Comparison of ENCODE assay signal across 16 cellular contexts in the genomic region with DNA sequence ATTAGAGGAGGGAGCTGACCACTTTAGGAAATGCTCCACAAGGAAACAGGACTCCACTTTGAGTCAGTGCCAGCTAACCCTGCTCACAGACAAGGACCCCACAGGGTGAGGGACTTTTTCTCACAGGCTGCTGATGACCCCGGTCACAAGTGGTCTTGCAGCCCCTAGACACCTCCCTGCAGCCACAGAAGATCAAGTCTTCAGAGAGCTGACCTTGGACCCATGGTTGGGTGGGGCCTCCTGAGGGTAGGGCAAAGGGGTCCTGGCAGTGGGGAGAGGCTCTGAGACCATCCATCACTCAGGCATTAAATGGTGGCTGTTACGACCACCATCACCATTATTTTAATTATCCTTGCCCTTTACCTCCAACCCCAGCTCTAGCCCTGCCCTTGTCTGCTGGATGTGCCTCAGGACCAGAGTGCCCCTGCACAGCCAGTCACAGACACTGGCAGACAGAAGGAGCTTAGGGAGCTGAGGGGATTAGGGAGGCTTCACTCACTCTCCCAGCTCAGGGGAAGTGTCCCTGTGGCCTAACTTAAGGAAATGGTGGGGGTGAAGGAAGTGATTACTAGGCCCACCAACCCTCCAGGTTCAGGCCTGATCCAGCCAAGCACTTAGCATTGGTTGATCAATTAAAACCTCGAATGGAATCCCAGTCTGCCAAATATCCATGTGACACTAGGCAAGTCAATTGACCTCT. TPM values are rescaled to one million over a fixed set of nuclear protein-coding genes. Genes with fewer than 3 reads are reported as not detected.
DNase-seq lines count a peak whose midpoint lies in the region; ATAC-seq and TF ChIP-seq lines count a peak whose summit lies in the region.
"Had no signal": no experiment of that assay in that cellular context is flagged by ENCODE, and none has a peak within 500 bp of the region (broad histone marks: within the 10 kb centered on the region; RNA-seq: fewer than 3 reads in every experiment).

No MANE protein-coding gene starts in this region.

- no peaks in the 10 kb centered on the region for H3K9me3 ChIP-seq in CD4-positive, alpha-beta T cell (ENCODE audit: control insufficient read depth, low read length)
- no peaks in the 10 kb centered on the region for H3K9me3 ChIP-seq in naive thymus-derived CD4-positive, alpha-beta T cell (ENCODE audit: control insufficient read depth in 2 of 3, low read length in 3 of 3)
- H3K9me3 ChIP-seq: BLaER1, left ventricle myocardium inferior had no signal

- CTCF ChIA-PET in CD4-positive, alpha-beta T cell (lab: Charles Lee) = interaction anchor here (1.1 to 5.6 kb wide), 2 partner anchors 9 to 421 kb away, joined by 3 to 75 read pairs; no protein-coding TSS in a partner anchor
- CTCF ChIA-PET in naive thymus-derived CD4-positive, alpha-beta T cell (lab: Charles Lee) = interaction anchor here (0.6 to 7.2 kb wide), 5 partner anchors 199 to 666 kb away, joined by 3 to 220 read pairs (median 4); no protein-coding TSS in a partner anchor

- H3K27ac Mint-ChIP-seq in CD4-positive, alpha-beta T cell = no peak overlapping the region
- H3K27ac Mint-ChIP-seq in activated naive CD8-positive, alpha-beta T cell treated with anti-CD3 and anti-CD28 coated beads, Interleukin-2, amount 10 ng/mL, durations not matched to agents 7 days and 5 days = peak overlapping the region; percentile 12
- H3K27ac Mint-ChIP-seq in naive thymus-derived CD4-positive, alpha-beta T cell = peak overlapping the region in 2 of 9 donors; percentile 17 to 30
- H3K27ac Mint-ChIP-seq: nephron had no signal

- peaks cover 45% of the 10 kb centered on the region for H3K27me3 Mint-ChIP-seq in CD4-positive, alpha-beta T cell
- peaks cover 39% of the 10 kb centered on the region for H3K27me3 Mint-ChIP-seq in activated naive CD8-positive, alpha-beta T cell treated with anti-CD3 and anti-CD28 coated beads, Interleukin-2, amount 10 ng/mL, durations not matched to agents 7 days and 5 days
- H3K27me3 Mint-ChIP-seq in naive thymus-derived CD4-positive, alpha-beta T cell = peaks cover 6 to 64% (median 20%) of the 10 kb centered on the region in 5 donors

- TF ChIP-seq CTCF in CD4-positive, alpha-beta T cell (IDR thresholded peaks at IDR 0.05) = no peak

- H3K4me1 Mint-ChIP-seq in CD4-positive, alpha-beta T cell (ENCODE audit: low read depth) = peaks cover 31% of the 10 kb centered on the region
- H3K4me1 Mint-ChIP-seq in activated naive CD8-positive, alpha-beta T cell treated with anti-CD3 and anti-CD28 coated beads, Interleukin-2, amount 10 ng/mL, durations not matched to agents 7 days and 5 days = peaks cover 32% of the 10 kb centered on the region
- H3K4me1 Mint-ChIP-seq in naive thymus-derived CD4-positive, alpha-beta T cell = peaks cover 15 to 37% (median 17%) of the 10 kb centered on the region in 7 donors
- H3K4me1 Mint-ChIP-seq: nephron had no signal

- no peaks in the 10 kb centered on the region for H3K9me3 Mint-ChIP-seq in CD4-positive, alpha-beta T cell
- no peaks in the 10 kb centered on the region for H3K9me3 Mint-ChIP-seq in activated naive CD8-positive, alpha-beta T cell treated with anti-CD3 and anti-CD28 coated beads, Interleukin-2, amount 10 ng/mL, durations not matched to agents 7 days and 5 days
- H3K9me3 Mint-ChIP-seq in naive thymus-derived CD4-positive, alpha-beta T cell = peaks cover 0 to 2% (median 0%) of the 10 kb centered on the region in 11 donors
- H3K9me3 Mint-ChIP-seq: nephron had no signal

- no peak overlapping the region for H3K27ac ChIP-seq in CD4-positive, alpha-beta T cell (ENCODE audit: low read depth, low read length)
- no peak overlapping the region for H3K27ac ChIP-seq in naive thymus-derived CD4-positive, alpha-beta T cell (ENCODE audit: low read depth, low read length)
- H3K27ac ChIP-seq: BLaER1, left ventricle myocardium inferior had no signal

- H3K36me3 ChIP-seq in naive thymus-derived CD4-positive, alpha-beta T cell (ENCODE audit: control insufficient read depth in 2 of 3, insufficient read depth in 3 of 3, low read length in 3 of 3) = no peaks in the 10 kb centered on the region
- H3K36me3 ChIP-seq: BLaER1, left ventricle myocardium inferior had no signal

- no peak for ATAC-seq in CD4-positive, alpha-beta T cell (ENCODE audit: poor library complexity)
- no peak for ATAC-seq in activated naive CD8-positive, alpha-beta T cell treated with anti-CD3 and anti-CD28 coated beads, Interleukin-2, amount 10 ng/mL, durations not matched to agents 7 days and 5 days (ENCODE audit: low read depth)
- no peak for ATAC-seq in naive thymus-derived CD4-positive, alpha-beta T cell
- ATAC-seq in GM19328 (IDR thresholded peaks at IDR 0.05; ENCODE audit: unreplicated experiment) = no peak

- no peaks in the 10 kb centered on the region for H3K36me3 Mint-ChIP-seq in CD4-positive, alpha-beta T cell (ENCODE audit: low read depth)
- no peaks in the 10 kb centered on the region for H3K36me3 Mint-ChIP-seq in activated naive CD8-positive, alpha-beta T cell treated with anti-CD3 and anti-CD28 coated beads, Interleukin-2, amount 10 ng/mL, durations not matched to agents 7 days and 5 days
- H3K36me3 Mint-ChIP-seq in naive thymus-derived CD4-positive, alpha-beta T cell = peaks cover 0 to 3% (median 0%) of the 10 kb centered on the region in 5 donors

- H3K4me3 Mint-ChIP-seq in CD4-positive, alpha-beta T cell = peak overlapping the region; percentile 92
- peak overlapping the region; percentile 2 for H3K4me3 Mint-ChIP-seq in activated naive CD8-positive, alpha-beta T cell treated with anti-CD3 and anti-CD28 coated beads, Interleukin-2, amount 10 ng/mL, durations not matched to agents 7 days and 5 days
- peak overlapping the region in 8 of 10 donors; percentile 66 to 87 (median 79) for H3K4me3 Mint-ChIP-seq in naive thymus-derived CD4-positive, alpha-beta T cell

- intact Hi-C loops in CD4-positive, alpha-beta T cell (cut with DNase I, micrococcal nuclease) = loop anchor here in 1 of 2 experiments (5.0 kb wide), 1 partner anchor 303 kb away; no protein-coding TSS in a partner anchor
- intact Hi-C loops in naive thymus-derived CD4-positive, alpha-beta T cell (cut with micrococcal nuclease) = loop anchor here (2.0 to 10.0 kb wide), 5 partner anchors 53 to 587 kb away; no protein-coding TSS in a partner anchor

- POLR2A ChIA-PET in CD4-positive, alpha-beta T cell (lab: Charles Lee) = no interaction called here
- POLR2A ChIA-PET in activated naive CD8-positive, alpha-beta T cell treated with anti-CD3 and anti-CD28 coated beads, Interleukin-2, amount 10 ng/mL, durations not matched to agents 7 days and 5 days (lab: Charles Lee) = interaction anchor here (1.1 to 1.7 kb wide), 3 partner anchors 9 to 50 kb away, joined by 3 to 6 read pairs (median 3); partner anchors contain the start of gene IL3
- POLR2A ChIA-PET in naive thymus-derived CD4-positive, alpha-beta T cell (lab: Charles Lee) = interaction anchor here (0.5 to 0.6 kb wide), 2 partner anchors 321 to 517 kb away, joined by 4 to 5 read pairs; no protein-coding TSS in a partner anchor

- H3K27me3 ChIP-seq in CD4-positive, alpha-beta T cell (ENCODE audit: control insufficient read depth, insufficient read depth, low read length) = peaks cover 11% of the 10 kb centered on the region
- H3K27me3 ChIP-seq in naive thymus-derived CD4-positive, alpha-beta T cell (ENCODE audit: control insufficient read depth in 2 of 2, insufficient read depth in 2 of 2, low read length in 2 of 2) = no peaks in the 10 kb centered on the region

- peak in 1 of 10 experiments; percentile 20 for DNase-seq in CD4-positive, alpha-beta T cell
- DNase-seq in G401 (ENCODE audit: low spot score) = peak; percentile 42
- peak; percentile 22 for DNase-seq in activated naive CD8-positive, alpha-beta T cell treated with anti-CD3 and anti-CD28 coated beads, Interleukin-2, amount 10 ng/mL, durations not matched to agents 7 days and 5 days
- DNase-seq in naive thymus-derived CD4-positive, alpha-beta T cell = no peak
- no peak for DNase-seq in NCI-H1930 (lab: John Stamatoyannopoulos, UW)
- no peak for DNase-seq in stimulated activated CD8-positive, alpha-beta memory T cell treated with anti-CD3 and anti-CD28 coated beads, Interleukin-4, amount 100 ng/mL, for 48 hours
- no peak for DNase-seq in DMS153 (lab: John Stamatoyannopoulos, UW)
- DNase-seq: left ventricle myocardium inferior; NCI-H2081; stimulated activated naive CD4-positive, alpha-beta T cell had no signal

- peaks cover 0 to 7% of the 10 kb centered on the region in 2 donors for H3K4me1 ChIP-seq in naive thymus-derived CD4-positive, alpha-beta T cell (ENCODE audit: control insufficient read depth in 2 of 2, insufficient read depth in 2 of 2, low read length in 2 of 2)

- H3K4me3 ChIP-seq in naive thymus-derived CD4-positive, alpha-beta T cell (ENCODE audit: low read length) = no peak overlapping the region
- H3K4me3 ChIP-seq: BLaER1 had no signal

- in situ Hi-C loops in G401 (cut with HindIII; ENCODE audit: low sequenced_read_pairs) = no loop called here

RNA-seq across cellular contexts. Expression of gene ACSL6, which starts 1.6 kb away (rescaled TPM):
- total RNA-seq in CD4-positive, alpha-beta T cell = 10 to 100 TPM; 13.9 to 17.6 TPM
- 7.3 TPM in 1 of 2 replicates, not detected in the other for total RNA-seq in G401 (2014; rRNA removed; shearing (Covaris generic))
- 10 to 100 TPM; 31.5 to 34.6 TPM for total RNA-seq in activated naive CD8-positive, alpha-beta T cell treated with anti-CD3 and anti-CD28 coated beads, Interleukin-2, amount 10 ng/mL, durations not matched to agents 7 days and 5 days
- total RNA-seq in naive thymus-derived CD4-positive, alpha-beta T cell = 10 to 100 TPM; 21.0 to 42.8 (median 22.6) TPM
- polyA plus RNA-seq in naive thymus-derived CD4-positive, alpha-beta T cell = 10 to 100 TPM; 13.6 to 17.3 TPM

RNA-seq across cellular contexts. Expression of gene IL3, which starts 50.6 kb away (rescaled TPM):
- not detected for total RNA-seq in CD4-positive, alpha-beta T cell
- not detected in 2 replicates for total RNA-seq in G401 (2014; rRNA removed; shearing (Covaris generic))
- total RNA-seq in activated naive CD8-positive, alpha-beta T cell treated with anti-CD3 and anti-CD28 coated beads, Interleukin-2, amount 10 ng/mL, durations not matched to agents 7 days and 5 days = not detected
- 1 to 10 TPM in 1 of 5 experiments, not detected in 4; 1.3 TPM for total RNA-seq in naive thymus-derived CD4-positive, alpha-beta T cell
- not detected for polyA plus RNA-seq in naive thymus-derived CD4-positive, alpha-beta T cell
- total RNA-seq: Daoy, esophagus mucosa, left ventricle myocardium inferior, SK-MEL-5 had no signal

Comparison
In these comparisons a context has a peak if more than half of its experiments do, and no peak if none do; other contexts are left out.
1. DNase-seq: peak in G401 (single experiment) and activated naive CD8-positive, alpha-beta T cell treated with anti-CD3 and anti-CD28 coated beads, Interleukin-2, amount 10 ng/mL, durations not matched to agents 7 days and 5 days (single experiment); none in naive thymus-derived CD4-positive, alpha-beta T cell (0 of 9), NCI-H1930 (0 of 2), stimulated activated CD8-positive, alpha-beta memory T cell treated with anti-CD3 and anti-CD28 coated beads, Interleukin-4, amount 100 ng/mL, for 48 hours (single experiment) and DMS153 (single experiment).
2. H3K4me3 Mint-ChIP-seq: peak in every context shown above with its lines; median percentile 92 in CD4-positive, alpha-beta T cell; 79 in naive thymus-derived CD4-positive, alpha-beta T cell; 2 in activated naive CD8-positive, alpha-beta T cell treated with anti-CD3 and anti-CD28 coated beads, Interleukin-2, amount 10 ng/mL, durations not matched to agents 7 days and 5 days.